20 cellular contexts compared by ENCODE assay signal in genomic region chr2:156586621-156587020, GRCh38.
DNase-seq lines count a peak whose midpoint lies in the region; ATAC-seq, FAIRE-seq and TF ChIP-seq lines count a peak whose summit lies in the region.
"Had no signal": no experiment of that assay in that cellular context is flagged by ENCODE, and none has a peak within 500 bp of the region (broad histone marks: within the 10 kb centered on the region; RNA-seq: fewer than 3 reads in every experiment).

No MANE protein-coding gene starts in this region.

- TF ChIP-seq CTCF in astrocyte (IDR thresholded peaks at IDR 0.05; ENCODE audit: insufficient read depth, low read depth, low read length): no peak
- TF ChIP-seq CTCF in psoas muscle (IDR thresholded peaks at IDR 0.05): no peak

- H3K4me1 ChIP-seq in astrocyte (ENCODE audit: insufficient read depth, low read length) (no peaks in the 10 kb centered on the region), psoas muscle (no peaks in the 10 kb centered on the region)
- H3K4me1 ChIP-seq: A549 had no signal

- DNase-seq in COLO829 (ENCODE audit: low spot score): peak; percentile 42
- DNase-seq in SK-MEL-5 (ENCODE audit: low read depth, low spot score): peak; percentile 69
- DNase-seq in astrocyte (ENCODE audit: low read depth): no peak
- DNase-seq in occipital lobe (lab: John Stamatoyannopoulos, UW): no peak
- no peak for DNase-seq in psoas muscle
- DNase-seq: AML-193; CD4-positive, alpha-beta T cell; CD8-positive, alpha-beta T cell; COR-L47; DMS79 treated with DMSO at 0.1 percent for 48 hours; GF-D8 had no signal

- no peak overlapping the region for H3K27ac Mint-ChIP-seq in astrocyte (ENCODE audit: unreplicated experiment)
- H3K27ac Mint-ChIP-seq: B cell; CD4-positive, alpha-beta T cell; CD8-positive, alpha-beta T cell had no signal

- H3K36me3 Mint-ChIP-seq in astrocyte (ENCODE audit: low read depth, unreplicated experiment): no peaks in the 10 kb centered on the region

- H3K79me2 ChIP-seq in astrocyte (ENCODE audit: insufficient read depth, low read length): no peaks in the 10 kb centered on the region

- WGBS in psoas muscle, 3 donors: 93 to 96% (median 94%) methylated on average over 2 of the region's 2 CpGs

- H3K9ac ChIP-seq in astrocyte (ENCODE audit: low read length): no peak overlapping the region
- H3K9ac ChIP-seq: BLaER1 treated with 17β-estradiol and CSF1 and Interleukin-3, amounts not matched to agents 10 nM and 100 nM had no signal

- H3K4me3 ChIP-seq in astrocyte (ENCODE audit: insufficient read depth, low read depth, low read length): no peak overlapping the region
- no peak overlapping the region for H3K4me3 ChIP-seq in psoas muscle
- H3K4me3 ChIP-seq: A549; BLaER1 treated with 17β-estradiol and CSF1 and Interleukin-3, amounts not matched to agents 10 nM and 100 nM had no signal

- ATAC-seq in HG03097 (IDR thresholded peaks at IDR 0.05; ENCODE audit: low FRiP score, unreplicated experiment): no peak
- no peak for ATAC-seq in psoas muscle
- ATAC-seq: A549; CD8-positive, alpha-beta T cell had no signal

- intact Hi-C loops in psoas muscle (cut with DNase I): loop anchor here in 1 of 2 donors (10.0 kb wide), 1 partner anchor 252 kb away; the partner anchor contains the start of gene NR4A2

- H3K27ac ChIP-seq in astrocyte (ENCODE audit: low read depth, low read length) (no peak overlapping the region), psoas muscle (no peak overlapping the region)
- H3K27ac ChIP-seq: 22Rv1; A549; BLaER1 treated with 17β-estradiol and CSF1 and Interleukin-3, amounts not matched to agents 10 nM and 100 nM; C4-2B had no signal

- FAIRE-seq in astrocyte (lab: Jason Lieb, UNC): peak; percentile 26
- FAIRE-seq: A549, D721Med, G401.6, GM12891 had no signal

- no peaks in the 10 kb centered on the region for H3K27me3 ChIP-seq in astrocyte (ENCODE audit: insufficient read depth, low read length)
- H3K27me3 ChIP-seq in psoas muscle (ENCODE audit: insufficient read depth in 3 of 3, low read length in 2 of 3): no peaks in the 10 kb centered on the region
- H3K27me3 ChIP-seq: BLaER1 treated with 17β-estradiol and CSF1 and Interleukin-3, amounts not matched to agents 10 nM and 100 nM had no signal

- H3K4me3 Mint-ChIP-seq in astrocyte (ENCODE audit: unreplicated experiment): no peak overlapping the region
- H3K4me3 Mint-ChIP-seq: B cell; CD4-positive, alpha-beta T cell; CD8-positive, alpha-beta T cell had no signal

- H4K20me1 ChIP-seq in astrocyte (ENCODE audit: insufficient read depth, low read length): no peaks in the 10 kb centered on the region

- H2AFZ ChIP-seq in astrocyte (ENCODE audit: low read depth, low read length): no peak overlapping the region

- in situ Hi-C loops in SK-MEL-5 (cut with HindIII; ENCODE audit: low pct_unique_long_range_greater_than_20kb, low sequenced_read_pairs): no loop called here

- H3K9me3 Mint-ChIP-seq in astrocyte (ENCODE audit: unreplicated experiment): no peaks in the 10 kb centered on the region
- H3K9me3 Mint-ChIP-seq: CD4-positive, alpha-beta T cell; CD8-positive, alpha-beta T cell had no signal

- no peaks in the 10 kb centered on the region for H3K4me1 Mint-ChIP-seq in astrocyte (ENCODE audit: low read depth, unreplicated experiment)

- H3K36me3 ChIP-seq in astrocyte (ENCODE audit: insufficient read depth, low read length) (no peaks in the 10 kb centered on the region), psoas muscle (ENCODE audit: insufficient read depth in 1 of 2, low read depth in 1 of 2) (peaks cover 2 to 27% of the 10 kb centered on the region in 2 donors)

- H3K4me2 ChIP-seq in astrocyte (ENCODE audit: low read length): no peak overlapping the region
- H3K4me2 ChIP-seq: A549; BLaER1 treated with 17β-estradiol and CSF1 and Interleukin-3, amounts not matched to agents 10 nM and 100 nM had no signal

- H3K9me3 ChIP-seq in astrocyte (ENCODE audit: insufficient read depth, low read depth, low read length): no peaks in the 10 kb centered on the region
- H3K9me3 ChIP-seq in psoas muscle: no peaks in the 10 kb centered on the region
- H3K9me3 ChIP-seq: A549; BLaER1 treated with 17β-estradiol and CSF1 and Interleukin-3, amounts not matched to agents 10 nM and 100 nM had no signal

- no peaks in the 10 kb centered on the region for H3K27me3 Mint-ChIP-seq in astrocyte (ENCODE audit: low read depth, unreplicated experiment)
- H3K27me3 Mint-ChIP-seq: B cell; CD4-positive, alpha-beta T cell had no signal

Comparison
In these comparisons a context has a peak if more than half of its experiments do, and no peak if none do; other contexts are left out.
1. DNase-seq: peak in COLO829 (single experiment) and SK-MEL-5 (single experiment); none in astrocyte (single experiment), occipital lobe (single experiment) and psoas muscle (0 of 2).